ENCODE assay signal across 15 cellular contexts in genomic region chr19:9018163-9018875, GRCh38. TPM values are rescaled to one million over a fixed set of nuclear protein-coding genes. Genes with fewer than 3 reads are reported as not detected.
"Had no signal": no experiment of that assay in that cellular context is flagged by ENCODE, and none has a peak within 500 bp of the region (broad histone marks: within the 10 kb centered on the region; RNA-seq: fewer than 3 reads in every experiment).

No MANE protein-coding gene starts in this region.

- FAIRE-seq: TTC549 had no signal

- H3K27ac ChIP-seq: adrenal gland, brain microvascular endothelial cell had no signal

- DNase-seq: activated B cell treated with CpG ODN at 0.5 μM for 24 hours; activated CD4-positive, alpha-beta T cell treated with anti-CD3 and anti-CD28 coated beads, Interleukin-2, amount 10 ng/mL, durations not matched to agents 24 days and 14 days; activated naive CD4-positive, alpha-beta T cell treated with Interleukin-2 at 50 U/mL for 16 hours; adrenal gland; brain microvascular endothelial cell; dermis blood vessel endothelial cell; hippocampal formation; naive B cell; stimulated activated CD4-positive, alpha-beta T cell treated with anti-CD3 and anti-CD28 coated beads, Interleukin-15, amount 100 ng/mL, for 24 hours; stimulated activated CD4-positive, alpha-beta T cell treated with anti-CD3 and anti-CD28 coated beads, Interleukin-4, amount 100 ng/mL, for 24 hours had no signal

RNA-seq across cellular contexts. Expression of gene MUC16, which starts 8.1 kb away (rescaled TPM):
- total RNA-seq: activated CD4-positive, alpha-beta T cell treated with anti-CD3 and anti-CD28 coated beads, Interleukin-2, amount 10 ng/mL, durations not matched to agents 24 days and 14 days; cerebellum; dermis blood vessel endothelial cell; glomerular endothelial cell; skeletal muscle tissue; temporal lobe had no signal
